In the genomic region with DNA sequence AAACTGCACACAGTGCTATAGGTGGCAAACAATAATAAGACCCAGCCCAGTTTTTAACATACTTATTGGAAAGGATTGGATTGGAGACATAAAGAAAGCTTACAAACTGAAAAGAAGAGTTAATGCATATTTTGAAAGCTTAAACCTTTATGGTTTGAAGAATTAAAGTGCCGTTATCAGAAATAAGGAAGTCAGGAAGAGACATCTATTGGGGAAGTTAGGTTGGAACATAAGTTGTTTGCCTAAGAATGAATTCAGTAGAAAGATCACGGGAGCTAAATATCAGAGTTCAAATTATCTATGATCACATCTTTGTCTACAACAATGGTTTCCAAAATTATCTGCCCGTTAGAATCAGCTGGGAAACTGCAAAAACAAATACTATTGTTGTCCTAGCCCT, we compare ENCODE assay signal across 26 cellular contexts.
"Had no signal": no experiment of that assay in that cellular context is flagged by ENCODE, and none has a peak within 500 bp of the region (broad histone marks: within the 10 kb centered on the region; RNA-seq: fewer than 3 reads in every experiment).

No MANE protein-coding gene starts in this region.

- H3K27me3 Mint-ChIP-seq: activated T-helper 17 cell treated with anti-CD3 and anti-CD28 coated beads, Interleukin-2, amount 50 U/mL, for 72 hours; dendritic cell treated with granulocyte-macrophage colony-stimulating factor and Interleukin-4, amounts not matched to agents 40 ng/mL and 50 ng/mL, for 4 days; naive B cell; stimulated activated naive CD8-positive, alpha-beta T cell treated with anti-CD3 and anti-CD28 coated beads, Interleukin-15, amount 100 ng/mL, for 72 hours had no signal

- H3K4me1 Mint-ChIP-seq: activated T-helper 17 cell treated with anti-CD3 and anti-CD28 coated beads, Interleukin-2, amount 50 U/mL, for 72 hours; stimulated activated effector memory CD8-positive, alpha-beta T cell treated with anti-CD3 and anti-CD28 coated beads, Interleukin-12 subunit alpha, Interleukin-12 subunit beta, amount 100 ng/mL, for 72 hours; stimulated activated naive CD8-positive, alpha-beta T cell treated with anti-CD3 and anti-CD28 coated beads, Interleukin-15, amount 100 ng/mL, for 72 hours had no signal

- H3K9me3 ChIP-seq: adrenal gland, ascending aorta, left lung, tibial artery had no signal

- ATAC-seq: activated CD8-positive, alpha-beta T cell treated with anti-CD3 and anti-CD28 coated beads, Interleukin-2, amount 10 ng/mL, durations not matched to agents 7 days and 5 days; activated naive CD4-positive, alpha-beta T cell treated with anti-CD3 and anti-CD28 coated beads, Interleukin-2, amount 50 U/mL, for 72 hours; activated T-helper 17 cell treated with anti-CD3 and anti-CD28 coated beads, Interleukin-2, amount 50 U/mL, for 72 hours; foreskin keratinocyte; left lung; sciatic nerve; stimulated activated effector memory CD8-positive, alpha-beta T cell treated with anti-CD3 and anti-CD28 coated beads, Interleukin-12 subunit alpha, Interleukin-12 subunit beta, amount 100 ng/mL, for 72 hours; stimulated activated naive CD8-positive, alpha-beta T cell treated with anti-CD3 and anti-CD28 coated beads, Interleukin-15, amount 100 ng/mL, for 72 hours had no signal

- H3K27ac ChIP-seq: adrenal gland, ascending aorta, brain microvascular endothelial cell, foreskin keratinocyte, left lung, tibial artery, WERI-Rb-1 had no signal

- H3K27ac Mint-ChIP-seq: activated CD8-positive, alpha-beta T cell treated with anti-CD3 and anti-CD28 coated beads, Interleukin-2, amount 10 ng/mL, durations not matched to agents 7 days and 5 days; activated naive CD4-positive, alpha-beta T cell treated with anti-CD3 and anti-CD28 coated beads, Interleukin-2, amount 50 U/mL, for 72 hours; activated T-helper 17 cell treated with anti-CD3 and anti-CD28 coated beads, Interleukin-2, amount 50 U/mL, for 72 hours; dendritic cell treated with granulocyte-macrophage colony-stimulating factor and Interleukin-4, amounts not matched to agents 40 ng/mL and 50 ng/mL, for 4 days; naive B cell; stimulated activated effector memory CD8-positive, alpha-beta T cell treated with anti-CD3 and anti-CD28 coated beads, Interleukin-12 subunit alpha, Interleukin-12 subunit beta, amount 100 ng/mL, for 72 hours; stimulated activated naive CD8-positive, alpha-beta T cell treated with anti-CD3 and anti-CD28 coated beads, Interleukin-15, amount 100 ng/mL, for 72 hours had no signal

- H3K4me3 ChIP-seq: adrenal gland, ascending aorta, left lung, lung, tibial artery had no signal

- H3K36me3 ChIP-seq: adrenal gland, ascending aorta, brain microvascular endothelial cell, left lung, tibial artery, WERI-Rb-1 had no signal

- H3K4me3 Mint-ChIP-seq: activated CD8-positive, alpha-beta T cell treated with anti-CD3 and anti-CD28 coated beads, Interleukin-2, amount 10 ng/mL, durations not matched to agents 7 days and 5 days; activated T-helper 17 cell treated with anti-CD3 and anti-CD28 coated beads, Interleukin-2, amount 50 U/mL, for 72 hours; dendritic cell treated with granulocyte-macrophage colony-stimulating factor and Interleukin-4, amounts not matched to agents 40 ng/mL and 50 ng/mL, for 4 days; naive B cell; neural crest cell; stimulated activated effector memory CD8-positive, alpha-beta T cell treated with anti-CD3 and anti-CD28 coated beads, Interleukin-12 subunit alpha, Interleukin-12 subunit beta, amount 100 ng/mL, for 72 hours; stimulated activated naive CD8-positive, alpha-beta T cell treated with anti-CD3 and anti-CD28 coated beads, Interleukin-15, amount 100 ng/mL, for 72 hours had no signal

- DNase-seq: activated CD4-positive, alpha-beta T cell treated with anti-CD3 and anti-CD28 coated beads, Interleukin-2, amount 50 U/mL, for 1 hour; activated CD4-positive, CD25-positive, alpha-beta regulatory T cell treated with anti-CD3 and anti-CD28 coated beads, Interleukin-2, amount 50 U/mL, for 72 hours; activated CD8-positive, alpha-beta T cell treated with anti-CD3 and anti-CD28 coated beads, Interleukin-2, amount 10 ng/mL, durations not matched to agents 7 days and 5 days; activated T-cell treated with anti-CD3 and anti-CD28 coated beads, Interleukin-2, amount 50 U/mL, for 1 hour; adrenal gland; brain microvascular endothelial cell; caudate nucleus; effector CD4-positive, alpha-beta T cell; kidney glomerular epithelial cell; left lung; naive B cell; occipital lobe; small intestine; stimulated activated CD4-positive, alpha-beta T cell treated with anti-CD3 and anti-CD28 coated beads, Interleukin-2, amount 100 ng/mL, for 24 hours; stimulated activated naive CD8-positive, alpha-beta T cell treated with anti-CD3 and anti-CD28 coated beads, Interleukin-15, amount 100 ng/mL, for 72 hours; tibial artery; WERI-Rb-1 had no signal

- H3K9me3 Mint-ChIP-seq: dendritic cell treated with granulocyte-macrophage colony-stimulating factor and Interleukin-4, amounts not matched to agents 40 ng/mL and 50 ng/mL, for 4 days; neural crest cell; stimulated activated naive CD8-positive, alpha-beta T cell treated with anti-CD3 and anti-CD28 coated beads, Interleukin-15, amount 100 ng/mL, for 72 hours had no signal

- H3K27me3 ChIP-seq: adrenal gland, ascending aorta, brain microvascular endothelial cell, foreskin keratinocyte, left lung, tibial artery had no signal

- H3K36me3 Mint-ChIP-seq: activated naive CD4-positive, alpha-beta T cell treated with anti-CD3 and anti-CD28 coated beads, Interleukin-2, amount 50 U/mL, for 72 hours; naive B cell; stimulated activated effector memory CD8-positive, alpha-beta T cell treated with anti-CD3 and anti-CD28 coated beads, Interleukin-12 subunit alpha, Interleukin-12 subunit beta, amount 100 ng/mL, for 72 hours had no signal

- H3K4me1 ChIP-seq: adrenal gland, ascending aorta, left lung, tibial artery had no signal
